ENCODE assay signal across 8 cellular contexts in the genomic region with DNA sequence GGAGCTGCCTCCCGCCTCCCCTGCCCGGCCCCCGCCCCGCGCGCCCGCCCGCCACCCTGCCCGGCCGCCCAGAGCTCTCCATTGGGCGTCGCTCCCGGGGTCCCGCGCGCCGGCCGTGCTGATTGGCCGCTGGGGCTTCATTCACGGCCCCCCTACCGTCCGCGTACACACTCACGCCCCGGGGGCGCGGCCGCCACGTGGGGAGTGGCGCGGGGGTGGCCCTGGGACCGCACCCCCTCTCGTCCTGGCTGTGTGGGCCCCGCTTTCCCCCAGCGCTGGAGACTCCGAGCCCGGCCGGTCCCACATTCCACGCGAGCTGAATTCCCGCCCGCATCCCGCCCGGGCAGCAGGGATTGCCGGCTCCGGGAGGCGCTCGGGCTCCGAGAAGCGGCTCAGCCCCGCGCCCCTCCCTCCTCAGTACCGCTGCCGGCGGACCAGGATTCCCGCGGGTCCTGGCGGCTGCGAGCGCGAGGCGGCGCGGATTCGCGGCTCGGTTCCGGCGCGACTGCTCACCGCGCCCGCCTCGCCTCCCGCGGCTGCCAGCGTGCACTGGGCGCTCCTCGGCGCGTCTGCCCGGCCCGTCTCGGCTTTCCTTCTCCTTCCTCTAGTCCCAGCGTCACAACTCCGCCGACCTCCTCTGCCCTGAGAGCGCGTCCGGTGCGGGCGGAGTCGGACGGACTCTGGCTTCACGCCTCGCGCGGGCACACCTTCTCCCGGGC. TPM values are rescaled to one million over a fixed set of nuclear protein-coding genes. Genes with fewer than 3 reads are reported as not detected.
DNase-seq lines count a peak whose midpoint lies in the region; ATAC-seq and TF ChIP-seq lines count a peak whose summit lies in the region.

No MANE protein-coding gene starts in this region.

- H3K4me1 ChIP-seq in HEK293 (ENCODE audit: control insufficient read depth, insufficient read depth, low read length): no peaks in the 10 kb centered on the region
- H3K4me1 ChIP-seq in spleen: peaks cover 16 to 42% (median 30%) of the 10 kb centered on the region in 6 donors

- WGBS in spleen, 5 donors: 1 to 2% (median 1%) methylated on average over 19 to 99 of the region's 99 CpGs

- no peaks in the 10 kb centered on the region for H3K36me3 ChIP-seq in HEK293 (ENCODE audit: control insufficient read depth in 2 of 2, insufficient read depth in 1 of 2, low read length in 2 of 2)
- H3K36me3 ChIP-seq in spleen: no peaks in the 10 kb centered on the region

- H3K4me3 ChIP-seq in HEK293 (ENCODE audit: low read depth, low read length) (peak overlapping the region; percentile 44), cardiac fibroblast (replicated peaks in 1 of 2; ENCODE audit: low read depth in 2 of 2, low read length in 2 of 2) (peak overlapping the region; percentile 47 to 57), spleen (peak overlapping the region; percentile 66 to 81 (median 71))

- DNase-seq in EL: peak; percentile 85
- peak; percentile 65 for DNase-seq in NCI-H1105 treated with DMSO at 0.1 percent for 48 hours (lab: John Stamatoyannopoulos, UW)
- DNase-seq in activated CD4-positive, CD25-positive, alpha-beta regulatory T cell (lab: John Stamatoyannopoulos, UW): peak; percentile 50 to 64 (median 54)
- peak; percentile 74 to 82 for DNase-seq in cardiac fibroblast (ENCODE audit: low read depth in 2 of 2)
- peak; percentile 85 for DNase-seq in iris pigment epithelial cell (ENCODE audit: low read depth)
- peak; percentile 93 for DNase-seq in spleen

- POLR2A ChIA-PET in HEK293 (lab: Yijun Ruan, JAX): interaction anchor here (0.6 to 1.0 kb wide), 4 partner anchors 16 to 91 kb away, joined by 3 to 6 read pairs (median 4); no protein-coding TSS in a partner anchor

- H3K9me3 ChIP-seq in HEK293 (ENCODE audit: control insufficient read depth, insufficient read depth, low read depth, low read length): no peaks in the 10 kb centered on the region
- H3K9me3 ChIP-seq in spleen: no peaks in the 10 kb centered on the region

- CTCF ChIA-PET in HEK293 (lab: Yijun Ruan, JAX): interaction anchor here (0.7 to 0.9 kb wide), 2 partner anchors 8 to 13 kb away, joined by 4 read pairs; no protein-coding TSS in a partner anchor

- TF ChIP-seq CTCF in HEK293 (tag by site-specific recombination; IDR thresholded peaks at IDR 0.05): peak; percentile 59
- no peak for TF ChIP-seq CTCF in cardiac fibroblast (IDR thresholded peaks at IDR 0.05; ENCODE audit: low read depth, low read length)
- TF ChIP-seq CTCF in spleen (IDR thresholded peaks at IDR 0.05 in 8 of 11, conservative IDR thresholded peaks at IDR 0.05 in 3 of 11): peak in 3 of 11 experiments; percentile 5 to 13 (median 12)

- peaks cover 11 to 72% (median 60%) of the 10 kb centered on the region in 7 donors for H3K27me3 ChIP-seq in spleen (replicated peaks in 1 of 7)

- intact Hi-C loops in spleen (cut with DNase I; ENCODE audit: low total_unique reads): no loop called here

- no peak for ATAC-seq in HG03378 (IDR thresholded peaks at IDR 0.05; ENCODE audit: unreplicated experiment)

- TF ChIP-seq POLR2A in spleen (IDR thresholded peaks at IDR 0.05): no peak

- H3K27ac ChIP-seq in HEK293 (ENCODE audit: extremely low read depth, low read depth, low read length) (no peak overlapping the region; the same call in 1 of the 2 replicates), spleen (peak overlapping the region in 1 of 8 donors; percentile 30)

TF ChIP-seq in HEK293, 187 proteins besides CTCF, POLR2A, EP300 and RAD21 (continues in another document):
- TF ChIP-seq, protein P1, sequence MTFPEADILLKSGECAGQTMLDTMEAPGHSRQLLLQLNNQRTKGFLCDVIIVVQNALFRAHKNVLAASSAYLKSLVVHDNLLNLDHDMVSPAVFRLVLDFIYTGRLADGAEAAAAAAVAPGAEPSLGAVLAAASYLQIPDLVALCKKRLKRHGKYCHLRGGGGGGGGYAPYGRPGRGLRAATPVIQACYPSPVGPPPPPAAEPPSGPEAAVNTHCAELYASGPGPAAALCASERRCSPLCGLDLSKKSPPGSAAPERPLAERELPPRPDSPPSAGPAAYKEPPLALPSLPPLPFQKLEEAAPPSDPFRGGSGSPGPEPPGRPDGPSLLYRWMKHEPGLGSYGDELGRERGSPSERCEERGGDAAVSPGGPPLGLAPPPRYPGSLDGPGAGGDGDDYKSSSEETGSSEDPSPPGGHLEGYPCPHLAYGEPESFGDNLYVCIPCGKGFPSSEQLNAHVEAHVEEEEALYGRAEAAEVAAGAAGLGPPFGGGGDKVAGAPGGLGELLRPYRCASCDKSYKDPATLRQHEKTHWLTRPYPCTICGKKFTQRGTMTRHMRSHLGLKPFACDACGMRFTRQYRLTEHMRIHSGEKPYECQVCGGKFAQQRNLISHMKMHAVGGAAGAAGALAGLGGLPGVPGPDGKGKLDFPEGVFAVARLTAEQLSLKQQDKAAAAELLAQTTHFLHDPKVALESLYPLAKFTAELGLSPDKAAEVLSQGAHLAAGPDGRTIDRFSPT (tag by site-specific recombination; IDR thresholded peaks at IDR 0.05): no peak
- TF ChIP-seq KLF16 (tag by site-specific recombination; IDR thresholded peaks at IDR 0.05) (peak; percentile 97), ZNF677 (tag by site-specific recombination; IDR thresholded peaks at IDR 0.05) (no peak), ZNF561 (tag by site-specific recombination; IDR thresholded peaks at IDR 0.05; ENCODE audit: borderline replicate concordance) (peak; percentile 56; the same call in 1 of the 2 replicates), ZNF621 (tag by site-specific recombination; IDR thresholded peaks at IDR 0.05) (no peak), SETDB1 (IDR thresholded peaks at IDR 0.05; ENCODE audit: insufficient read length, low read length) (no peak), ZNF521 (tag by site-specific recombination; IDR thresholded peaks at IDR 0.05) (no peak)
- TF ChIP-seq, protein P2, sequence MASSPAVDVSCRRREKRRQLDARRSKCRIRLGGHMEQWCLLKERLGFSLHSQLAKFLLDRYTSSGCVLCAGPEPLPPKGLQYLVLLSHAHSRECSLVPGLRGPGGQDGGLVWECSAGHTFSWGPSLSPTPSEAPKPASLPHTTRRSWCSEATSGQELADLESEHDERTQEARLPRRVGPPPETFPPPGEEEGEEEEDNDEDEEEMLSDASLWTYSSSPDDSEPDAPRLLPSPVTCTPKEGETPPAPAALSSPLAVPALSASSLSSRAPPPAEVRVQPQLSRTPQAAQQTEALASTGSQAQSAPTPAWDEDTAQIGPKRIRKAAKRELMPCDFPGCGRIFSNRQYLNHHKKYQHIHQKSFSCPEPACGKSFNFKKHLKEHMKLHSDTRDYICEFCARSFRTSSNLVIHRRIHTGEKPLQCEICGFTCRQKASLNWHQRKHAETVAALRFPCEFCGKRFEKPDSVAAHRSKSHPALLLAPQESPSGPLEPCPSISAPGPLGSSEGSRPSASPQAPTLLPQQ (tag by site-specific recombination; IDR thresholded peaks at IDR 0.05): peak; percentile 100
- TF ChIP-seq, protein P3, sequence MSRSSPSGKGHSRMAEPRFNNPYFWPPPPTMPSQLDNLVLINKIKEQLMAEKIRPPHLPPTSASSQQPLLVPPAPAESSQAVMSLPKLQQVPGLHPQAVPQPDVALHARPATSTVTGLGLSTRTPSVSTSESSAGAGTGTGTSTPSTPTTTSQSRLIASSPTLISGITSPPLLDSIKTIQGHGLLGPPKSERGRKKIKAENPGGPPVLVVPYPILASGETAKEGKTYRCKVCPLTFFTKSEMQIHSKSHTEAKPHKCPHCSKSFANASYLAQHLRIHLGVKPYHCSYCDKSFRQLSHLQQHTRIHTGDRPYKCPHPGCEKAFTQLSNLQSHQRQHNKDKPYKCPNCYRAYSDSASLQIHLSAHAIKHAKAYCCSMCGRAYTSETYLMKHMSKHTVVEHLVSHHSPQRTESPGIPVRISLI (tag by site-specific recombination; IDR thresholded peaks at IDR 0.05): no peak
- TF ChIP-seq, protein P4, sequence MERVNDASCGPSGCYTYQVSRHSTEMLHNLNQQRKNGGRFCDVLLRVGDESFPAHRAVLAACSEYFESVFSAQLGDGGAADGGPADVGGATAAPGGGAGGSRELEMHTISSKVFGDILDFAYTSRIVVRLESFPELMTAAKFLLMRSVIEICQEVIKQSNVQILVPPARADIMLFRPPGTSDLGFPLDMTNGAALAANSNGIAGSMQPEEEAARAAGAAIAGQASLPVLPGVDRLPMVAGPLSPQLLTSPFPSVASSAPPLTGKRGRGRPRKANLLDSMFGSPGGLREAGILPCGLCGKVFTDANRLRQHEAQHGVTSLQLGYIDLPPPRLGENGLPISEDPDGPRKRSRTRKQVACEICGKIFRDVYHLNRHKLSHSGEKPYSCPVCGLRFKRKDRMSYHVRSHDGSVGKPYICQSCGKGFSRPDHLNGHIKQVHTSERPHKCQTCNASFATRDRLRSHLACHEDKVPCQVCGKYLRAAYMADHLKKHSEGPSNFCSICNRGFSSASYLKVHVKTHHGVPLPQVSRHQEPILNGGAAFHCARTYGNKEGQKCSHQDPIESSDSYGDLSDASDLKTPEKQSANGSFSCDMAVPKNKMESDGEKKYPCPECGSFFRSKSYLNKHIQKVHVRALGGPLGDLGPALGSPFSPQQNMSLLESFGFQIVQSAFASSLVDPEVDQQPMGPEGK (tag by site-specific recombination; IDR thresholded peaks at IDR 0.05): peak; percentile 98
- TF ChIP-seq, protein P5, sequence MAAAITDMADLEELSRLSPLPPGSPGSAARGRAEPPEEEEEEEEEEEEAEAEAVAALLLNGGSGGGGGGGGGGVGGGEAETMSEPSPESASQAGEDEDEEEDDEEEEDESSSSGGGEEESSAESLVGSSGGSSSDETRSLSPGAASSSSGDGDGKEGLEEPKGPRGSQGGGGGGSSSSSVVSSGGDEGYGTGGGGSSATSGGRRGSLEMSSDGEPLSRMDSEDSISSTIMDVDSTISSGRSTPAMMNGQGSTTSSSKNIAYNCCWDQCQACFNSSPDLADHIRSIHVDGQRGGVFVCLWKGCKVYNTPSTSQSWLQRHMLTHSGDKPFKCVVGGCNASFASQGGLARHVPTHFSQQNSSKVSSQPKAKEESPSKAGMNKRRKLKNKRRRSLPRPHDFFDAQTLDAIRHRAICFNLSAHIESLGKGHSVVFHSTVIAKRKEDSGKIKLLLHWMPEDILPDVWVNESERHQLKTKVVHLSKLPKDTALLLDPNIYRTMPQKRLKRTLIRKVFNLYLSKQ (tag by site-specific recombination; IDR thresholded peaks at IDR 0.05; ENCODE audit: borderline replicate concordance): no peak

RNA-seq across cellular contexts. Expression of a gene that starts 0.5 kb away (rescaled TPM):
- under 1 TPM in 4 of 7 donors, not detected in 3; 0.17 to 0.60 (median 0.30) TPM for total RNA-seq in spleen
- under 1 TPM; 0.07 to 0.38 (median 0.08) TPM for polyA plus RNA-seq in spleen

RNA-seq across cellular contexts. Expression of a gene that starts 34.5 kb away (rescaled TPM):
- total RNA-seq in spleen: 10 to 100 TPM; 19.2 to 51.4 (median 23.7) TPM
- 10 to 100 TPM; 12.5 to 21.0 (median 20.6) TPM for polyA plus RNA-seq in spleen

RNA-seq across cellular contexts. Expression of a gene that starts 41.7 kb away (rescaled TPM):
- 10 to 100 TPM; 13.0 to 39.9 (median 19.5) TPM for total RNA-seq in spleen
- polyA plus RNA-seq in spleen: 10 to 100 TPM in 1 of 3 donors, 1 to 10 TPM in 2; 8.6 to 14.0 (median 9.3) TPM

RNA-seq across cellular contexts. Expression of a gene that starts 57.2 kb away (rescaled TPM):
- total RNA-seq in spleen: 10 to 100 TPM; 44.5 to 64.3 (median 53.6) TPM
- 10 to 100 TPM; 19.7 to 24.9 (median 22.1) TPM for polyA plus RNA-seq in spleen
